ENCODE assay signal across 22 cellular contexts in the genomic region with DNA sequence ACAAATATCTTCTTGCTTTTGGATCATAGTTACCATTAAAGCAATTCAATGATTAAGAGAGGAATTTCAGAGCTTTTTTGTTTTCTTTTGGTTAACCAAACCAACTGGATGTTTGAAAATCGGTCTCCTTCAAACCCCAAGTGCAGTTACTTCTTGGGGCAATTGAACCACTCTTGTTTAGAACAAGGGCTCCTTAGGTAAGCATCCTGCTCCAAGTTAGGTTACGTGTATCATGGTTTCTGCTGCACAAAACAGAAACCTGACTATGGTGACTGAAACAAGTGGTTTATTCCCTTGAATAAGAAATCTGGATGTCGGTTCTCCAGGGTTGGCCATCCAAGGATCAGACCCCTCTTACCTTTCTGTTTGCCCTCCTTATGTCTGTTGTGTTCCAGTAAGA.
"Had no signal": no experiment of that assay in that cellular context is flagged by ENCODE, and none has a peak within 500 bp of the region (broad histone marks: within the 10 kb centered on the region; RNA-seq: fewer than 3 reads in every experiment).

No MANE protein-coding gene starts in this region.

- H3K4me3 ChIP-seq: colonic mucosa, coronary artery, dorsolateral prefrontal cortex, esophagus squamous epithelium, gastrocnemius medialis, heart left ventricle, heart right ventricle had no signal

- H3K27ac ChIP-seq: colonic mucosa, coronary artery, dorsolateral prefrontal cortex, epithelial cell of prostate, esophagus squamous epithelium, foreskin keratinocyte, gastrocnemius medialis, heart left ventricle, heart right ventricle had no signal

- DNase-seq: colonic mucosa; cortex of kidney; dermis blood vessel endothelial cell; dorsolateral prefrontal cortex; effector CD4-positive, alpha-beta T cell; effector CD8-positive, alpha-beta T cell; effector memory CD4-positive, alpha-beta T cell; effector memory CD8-positive, alpha-beta T cell; endodermal cell; erythroblast; esophagus squamous epithelium; foreskin fibroblast; foreskin keratinocyte; foreskin melanocyte; gastrocnemius medialis; glutamatergic neuron; head of caudate nucleus; heart left ventricle; heart right ventricle had no signal

- H3K36me3 ChIP-seq: colonic mucosa, esophagus squamous epithelium, gastrocnemius medialis, heart left ventricle, heart right ventricle had no signal

- H3K9me3 ChIP-seq: colonic mucosa, esophagus squamous epithelium, gastrocnemius medialis, heart left ventricle, heart right ventricle had no signal

- H3K4me1 ChIP-seq: colonic mucosa, foreskin keratinocyte, heart left ventricle, heart right ventricle had no signal

- ATAC-seq: effector memory CD8-positive, alpha-beta T cell; esophagus mucosa; foreskin keratinocyte; gastrocnemius medialis; heart left ventricle; heart right ventricle had no signal

- H3K27me3 ChIP-seq: colonic mucosa, dorsolateral prefrontal cortex, esophagus squamous epithelium, foreskin keratinocyte, gastrocnemius medialis, heart left ventricle, heart right ventricle had no signal
